2 cellular contexts compared by ENCODE assay signal in genomic region chr6:116066789-116067188, GRCh38.
TF ChIP-seq lines count a peak whose summit lies in the region.

No MANE protein-coding gene starts in this region.

TF ChIP-seq in GM23338, 12 proteins besides CTCF, POLR2A, EP300 and RAD21:
- TF ChIP-seq NANOG (IDR thresholded peaks at IDR 0.05; ENCODE audit: borderline replicate concordance) (no peak), REST (IDR thresholded peaks at IDR 0.05; ENCODE audit: unreplicated experiment) (no peak), POLR2AphosphoS5 (IDR thresholded peaks at IDR 0.05; ENCODE audit: low read depth) (no peak), CREB1 (CRISPR knock-in tag; IDR thresholded peaks at IDR 0.05; ENCODE audit: low read depth) (no peak), EZH2phosphoT487 (IDR thresholded peaks at IDR 0.05; ENCODE audit: unreplicated experiment) (no peak), ZNF462 (CRISPR knock-in tag; IDR thresholded peaks at IDR 0.05) (no peak), ETS1 (IDR thresholded peaks at IDR 0.05) (no peak), EZH2 (IDR thresholded peaks at IDR 0.05; ENCODE audit: low read depth, unreplicated experiment) (no peak), ZNF114 (CRISPR knock-in tag; IDR thresholded peaks at IDR 0.05) (no peak), STAT1 (IDR thresholded peaks at IDR 0.05; ENCODE audit: unreplicated experiment) (no peak), ZNF331 (CRISPR knock-in tag; IDR thresholded peaks at IDR 0.05; ENCODE audit: low read depth) (no peak), JUNB (IDR thresholded peaks at IDR 0.05; ENCODE audit: unreplicated experiment) (no peak)

TF ChIP-seq in HepG2, 621 proteins besides CTCF, POLR2A, EP300 and RAD21:
- peak; percentile 43; the same call in 1 of the 2 replicates for TF ChIP-seq SRF (IDR thresholded peaks at IDR 0.05; ENCODE audit: low read depth, low read length)
- TF ChIP-seq ZNF672 (CRISPR knock-in tag; IDR thresholded peaks at IDR 0.05): no peak
